Comparison of ENCODE assay signal across 8 cellular contexts in genomic region chr17:52383493-52384100, GRCh38.
DNase-seq lines count a peak whose midpoint lies in the region; ATAC-seq, FAIRE-seq and TF ChIP-seq lines count a peak whose summit lies in the region.

No MANE protein-coding gene starts in this region.

- TF ChIP-seq CTCF in astrocyte of the spinal cord (IDR thresholded peaks at IDR 0.05; ENCODE audit: low read depth, low read length) (peak; percentile 45), kidney (IDR thresholded peaks at IDR 0.05; ENCODE audit: borderline replicate concordance, extremely low read depth, insufficient read depth) (peak; percentile 68), tibial nerve (IDR thresholded peaks at IDR 0.05) (peak; percentile 16 to 60 (median 27))

- TF ChIP-seq EP300 in tibial nerve (IDR thresholded peaks at IDR 0.05) = no peak

- H3K9me3 Mint-ChIP-seq in immature natural killer cell = peaks cover 4 to 20% (median 6%) of the 10 kb centered on the region in 6 donors

- no peaks in the 10 kb centered on the region for H3K36me3 Mint-ChIP-seq in immature natural killer cell

- H3K4me3 ChIP-seq in astrocyte of the spinal cord (ENCODE audit: low read depth, low read length) (no peak overlapping the region), kidney (ENCODE audit: low read length in 2 of 2) (no peak overlapping the region), tibial nerve (no peak overlapping the region)

- no peaks in the 10 kb centered on the region for H3K4me1 Mint-ChIP-seq in immature natural killer cell

- no peak overlapping the region for H3K4me3 Mint-ChIP-seq in immature natural killer cell

- WGBS in tibial nerve, 2 donors = 70 to 73% methylated on average over 4 of the region's 4 CpGs

- H3K4me1 ChIP-seq in kidney (ENCODE audit: control insufficient read depth in 1 of 2, insufficient read depth in 1 of 2, low read depth in 1 of 2, low read length in 2 of 2) = no peaks in the 10 kb centered on the region
- H3K4me1 ChIP-seq in tibial nerve = no peaks in the 10 kb centered on the region

- H3K36me3 ChIP-seq in kidney (ENCODE audit: control insufficient read depth in 1 of 2, insufficient read depth in 2 of 2, low read length in 2 of 2) = no peaks in the 10 kb centered on the region
- no peaks in the 10 kb centered on the region for H3K36me3 ChIP-seq in tibial nerve

- no peak for TF ChIP-seq POLR2A in tibial nerve (IDR thresholded peaks at IDR 0.05)

- H3K27me3 Mint-ChIP-seq in immature natural killer cell (ENCODE audit: low read depth in 3 of 3) = no peaks in the 10 kb centered on the region

- no peak for FAIRE-seq in kidney (lab: Jason Lieb, UNC)

- in situ Hi-C loops in astrocyte of the spinal cord (cut with HindIII; ENCODE audit: low sequenced_read_pairs) = no loop called here

- ATAC-seq in HG02759 (IDR thresholded peaks at IDR 0.05; ENCODE audit: unreplicated experiment) = peak; percentile 76

- DNase-seq in NCI-H1436 (lab: John Stamatoyannopoulos, UW) (peak; percentile 75), NCI-H1436 treated with DMSO at 0.1 percent for 48 hours (lab: John Stamatoyannopoulos, UW) (no peak), NCI-H460 (ENCODE audit: extremely low read depth, low read depth) (peak; percentile 20), astrocyte of the spinal cord (ENCODE audit: low read depth, low spot score) (peak; percentile 8), kidney (no peak), tibial nerve (ENCODE audit: low spot score in 2 of 2) (peak in 1 of 2 donors; percentile 54), immature natural killer cell (no peak)

- H3K27ac Mint-ChIP-seq in immature natural killer cell = no peak overlapping the region

- H3K9ac ChIP-seq in kidney (ENCODE audit: low read length in 2 of 2) = no peak overlapping the region

- no peaks in the 10 kb centered on the region for H3K27me3 ChIP-seq in tibial nerve

- intact Hi-C loops in kidney (cut with DNase I) = no loop called here

- H3K9me3 ChIP-seq in kidney (ENCODE audit: control insufficient read depth in 1 of 2, low read length in 2 of 2) (no peaks in the 10 kb centered on the region), tibial nerve (no peaks in the 10 kb centered on the region)

- H3K27ac ChIP-seq in kidney (ENCODE audit: low read depth in 2 of 2, low read length in 2 of 2) (no peak overlapping the region), tibial nerve (no peak overlapping the region)

Comparison
In these comparisons a context has a peak if more than half of its experiments do, and no peak if none do; other contexts are left out.
1. DNase-seq: peak in NCI-H1436 (single experiment), NCI-H460 (single experiment) and astrocyte of the spinal cord (single experiment); none in NCI-H1436 treated with DMSO at 0.1 percent for 48 hours (single experiment), kidney (single experiment) and immature natural killer cell (0 of 3).
2. Peak in every context shown above with its lines, with median percentiles within 50 percentile points of each other: CTCF ChIP-seq.